8 cellular contexts compared by ENCODE assay signal in genomic region chr9:127926961-127927456, GRCh38. TPM values are rescaled to one million over a fixed set of nuclear protein-coding genes. Genes with fewer than 3 reads are reported as not detected.
A peak's percentile ranks its signal among the peaks of the same experiment; 100 is the strongest.
DNase-seq lines count a peak whose midpoint lies in the region; ATAC-seq and TF ChIP-seq lines count a peak whose summit lies in the region.

No MANE protein-coding gene starts in this region.

- ATAC-seq in HG03432 (IDR thresholded peaks at IDR 0.05; ENCODE audit: unreplicated experiment), result no peak
- ATAC-seq in GM19395 (IDR thresholded peaks at IDR 0.05; ENCODE audit: unreplicated experiment), result no peak

- H3K4me1 ChIP-seq in Caco-2, result peaks cover 19% of the 10 kb centered on the region
- H3K4me1 ChIP-seq in HUES64 (ENCODE audit: insufficient read depth, low read length), result peaks cover 19% of the 10 kb centered on the region

- POLR2A ChIA-PET in Caco-2 (lab: Charles Lee), result no interaction called here

- H3K9me3 ChIP-seq in Caco-2 (no peaks in the 10 kb centered on the region), HUES64 (ENCODE audit: insufficient read depth, low read depth, low read length) (no peaks in the 10 kb centered on the region)

- peak overlapping the region; percentile 23 for H3K9ac ChIP-seq in HUES64 (ENCODE audit: low read depth, low read length)

- H3K36me3 ChIP-seq in Caco-2 (ENCODE audit: control insufficient read depth, insufficient read depth, low read length) (no peaks in the 10 kb centered on the region), HUES64 (ENCODE audit: insufficient read depth, low read length) (no peaks in the 10 kb centered on the region)

- CTCF ChIA-PET in Caco-2 (lab: Charles Lee), result interaction anchor here (1.5 kb wide), 1 partner anchor 16 kb away, joined by 4 read pairs; no protein-coding TSS in a partner anchor

- H3K9me3 Mint-ChIP-seq in Caco-2 (ENCODE audit: unreplicated experiment) (no peaks in the 10 kb centered on the region), nephron (no peaks in the 10 kb centered on the region)

- 1% methylated on average over 37 of the region's 37 CpGs for WGBS in HUES64

- no peaks in the 10 kb centered on the region for H3K27me3 ChIP-seq in Caco-2 (replicated peaks; ENCODE audit: control insufficient read depth, insufficient read depth, low read length)
- peaks cover 38% of the 10 kb centered on the region for H3K27me3 ChIP-seq in HUES64 (ENCODE audit: insufficient read depth, low read length)

- H3K27ac ChIP-seq in HUES64 (ENCODE audit: low read depth, low read length) (no peak overlapping the region), coronary artery (no peak overlapping the region)

- intact Hi-C loops in Caco-2 (cut with micrococcal nuclease; ENCODE audit: unreplicated experiment), result no loop called here

- H3K4me3 Mint-ChIP-seq in Caco-2 (ENCODE audit: unreplicated experiment) (peak overlapping the region; percentile 43), nephron (peak overlapping the region; percentile 35 to 67 (median 57))

- no peak for DNase-seq in Caco-2
- DNase-seq in coronary artery (ENCODE audit: low spot score), result no peak
- DNase-seq in NCI-H69 (lab: John Stamatoyannopoulos, UW), result no peak
- DNase-seq in NCI-H2029 treated with DMSO at 0.1 percent for 48 hours (lab: John Stamatoyannopoulos, UW), result no peak

- TF ChIP-seq CTCF in Caco-2 (IDR thresholded peaks at IDR 0.05; ENCODE audit: insufficient read depth in 1 of 2, low read depth in 1 of 2, low read length in 1 of 2, severe bottlenecking in 1 of 2, unreplicated experiment in 1 of 2), result no peak
- no peak for TF ChIP-seq CTCF in coronary artery (IDR thresholded peaks at IDR 0.05)
- no peak for TF ChIP-seq CTCF in nephron (IDR thresholded peaks at IDR 0.05; ENCODE audit: unreplicated experiment in 3 of 3)

- H3K4me3 ChIP-seq in Caco-2 (ENCODE audit: low read depth, low read length), result peak overlapping the region; percentile 31
- H3K4me3 ChIP-seq in HUES64 (ENCODE audit: low read length), result peak overlapping the region; percentile 73
- peak overlapping the region; percentile 51 for H3K4me3 ChIP-seq in coronary artery

- H3K27me3 Mint-ChIP-seq in Caco-2 (ENCODE audit: insufficient read depth, unreplicated experiment), result peaks cover 8% of the 10 kb centered on the region
- peaks cover 75% of the 10 kb centered on the region for H3K27me3 Mint-ChIP-seq in nephron (ENCODE audit: low read depth)

- H3K36me3 Mint-ChIP-seq in Caco-2 (ENCODE audit: insufficient read depth, unreplicated experiment) (peaks cover 38% of the 10 kb centered on the region), nephron (ENCODE audit: low read depth) (no peaks in the 10 kb centered on the region)

- H3K27ac Mint-ChIP-seq in Caco-2 (ENCODE audit: unreplicated experiment), result no peak overlapping the region
- H3K27ac Mint-ChIP-seq in nephron, result no peak overlapping the region

- no peaks in the 10 kb centered on the region for H3K4me1 Mint-ChIP-seq in Caco-2 (ENCODE audit: low read depth, unreplicated experiment)
- peaks cover 12% of the 10 kb centered on the region for H3K4me1 Mint-ChIP-seq in nephron

- BruUV-seq in Caco-2 (replicated peaks; lab: Mats Ljungman, UMichigan), result no TSS peak

RNA-seq across cellular contexts. Expression of gene PIP5KL1, which starts 3.6 kb away (rescaled TPM):
- 2.3 and 3.8 TPM in 2 replicates for total RNA-seq in Caco-2 (2022)
- 4.1 TPM for polyA plus RNA-seq in HUES64 (2013, experiment 1 of 2)
- polyA plus RNA-seq in HUES64 (2013, experiment 2 of 2), result 3.7 TPM

RNA-seq across cellular contexts. Expression of gene ST6GALNAC4, which starts 10.2 kb away (rescaled TPM):
- total RNA-seq in Caco-2 (2022), result 12.1 and 13.2 TPM in 2 replicates
- 12.8 TPM for polyA plus RNA-seq in HUES64 (2013, experiment 1 of 2)
- 15.3 TPM for polyA plus RNA-seq in HUES64 (2013, experiment 2 of 2)

RNA-seq across cellular contexts. Expression of gene DPM2, which starts 10.6 kb away (rescaled TPM):
- 38.7 and 39.4 TPM in 2 replicates for total RNA-seq in Caco-2 (2022)
- polyA plus RNA-seq in HUES64 (2013, experiment 1 of 2), result 33.5 TPM
- 37.0 TPM for polyA plus RNA-seq in HUES64 (2013, experiment 2 of 2)

RNA-seq across cellular contexts. Expression of gene ST6GALNAC6, which starts 27.6 kb away (rescaled TPM):
- 20.7 and 25.1 TPM in 2 replicates for total RNA-seq in Caco-2 (2022)
- 15.9 TPM for polyA plus RNA-seq in HUES64 (2013, experiment 1 of 2)
- polyA plus RNA-seq in HUES64 (2013, experiment 2 of 2), result 20.9 TPM

RNA-seq across cellular contexts. Expression of gene AK1, which starts 49.5 kb away (rescaled TPM):
- 39.2 and 41.5 TPM in 2 replicates for total RNA-seq in Caco-2 (2022)
- polyA plus RNA-seq in HUES64 (2013, experiment 1 of 2), result 25.3 TPM
- polyA plus RNA-seq in HUES64 (2013, experiment 2 of 2), result 22.1 TPM
